In genomic region chr12:116059901-116060300, GRCh38 we compare ENCODE assay signal across 29 cellular contexts.
DNase-seq lines count a peak whose midpoint lies in the region; ATAC-seq, FAIRE-seq and TF ChIP-seq lines count a peak whose summit lies in the region.
"Had no signal": no experiment of that assay in that cellular context is flagged by ENCODE, and none has a peak within 500 bp of the region (broad histone marks: within the 10 kb centered on the region; RNA-seq: fewer than 3 reads in every experiment).

No MANE protein-coding gene starts in this region.

- no peak overlapping the region for H3K4me2 ChIP-seq in HepG2 (ENCODE audit: low read depth, low read length)
- H3K4me2 ChIP-seq: GM23338, smooth muscle cell had no signal

- peak; percentile 4 for DNase-seq in HepG2 (ENCODE audit: low spot score)
- DNase-seq in right lobe of liver, result no peak
- no peak for DNase-seq in naive B cell
- no peak for DNase-seq in AG08396 (ENCODE audit: low spot score)
- DNase-seq in G401 (ENCODE audit: low spot score), result no peak
- DNase-seq: activated effector memory CD4-positive, alpha-beta T cell treated with Interleukin-2 at 50 U/mL for 16 hours; amygdala; CD8-positive, alpha-beta T cell; colonic mucosa; DMS153; effector memory CD4-positive, alpha-beta T cell; foreskin keratinocyte; HFFc6; KBM-7; left ventricle myocardium inferior; MM.1S; naive thymus-derived CD4-positive, alpha-beta T cell; NCI-H1417; NCI-H2081; NCI-H345; stimulated activated CD4-positive, alpha-beta T cell treated with anti-CD3 and anti-CD28 coated beads, Interleukin-2, amount 100 ng/mL, for 48 hours; tibial artery had no signal

- no peak for TF ChIP-seq CTCF in HepG2 (CRISPR knock-in tag; IDR thresholded peaks at IDR 0.05)
- no peak for TF ChIP-seq CTCF in right lobe of liver (IDR thresholded peaks at IDR 0.05)

- FAIRE-seq in HepG2 (lab: Jason Lieb, UNC), result peak; percentile 36
- FAIRE-seq: bronchial epithelial cell had no signal

- H3K27me3 ChIP-seq in HepG2 (ENCODE audit: control insufficient read depth in 1 of 2, insufficient read depth in 2 of 2, low read length in 2 of 2) (no peaks in the 10 kb centered on the region), right lobe of liver (no peaks in the 10 kb centered on the region)
- H3K27me3 ChIP-seq: colonic mucosa, foreskin keratinocyte, tibial artery had no signal

- no peaks in the 10 kb centered on the region for H3K27me3 Mint-ChIP-seq in activated naive CD8-positive, alpha-beta T cell
- no peaks in the 10 kb centered on the region for H3K27me3 Mint-ChIP-seq in naive B cell
- H3K27me3 Mint-ChIP-seq: naive thymus-derived CD4-positive, alpha-beta T cell; stimulated activated memory B cell treated with anti-CD40 and anti-IgM and Interleukin-4, amounts not matched to agents 10 μg/mL and 1 μg/mL and 100 μg/mL, for 72 hours had no signal

- no peak overlapping the region for H3K27ac ChIP-seq in HepG2 (ENCODE audit: extremely low read length, insufficient read depth, low read length)
- H3K27ac ChIP-seq in right lobe of liver, result no peak overlapping the region
- H3K27ac ChIP-seq: colonic mucosa, foreskin keratinocyte, left ventricle myocardium inferior, tibial artery had no signal

- H3K4me1 ChIP-seq in HepG2 (ENCODE audit: insufficient read depth, low read length) (peaks cover 7% of the 10 kb centered on the region), right lobe of liver (no peaks in the 10 kb centered on the region)
- H3K4me1 ChIP-seq: colonic mucosa had no signal

- H3K79me2 ChIP-seq in HepG2 (ENCODE audit: insufficient read depth, low read length), result peaks cover 2% of the 10 kb centered on the region

- intact Hi-C loops in HepG2 (cut with micrococcal nuclease; ENCODE audit: unreplicated experiment), result no loop called here
- intact Hi-C loops in right lobe of liver (cut with DNase I), result no loop called here

- no TSS peak for BruUV-seq in HepG2 (replicated peaks; lab: Mats Ljungman, UMichigan)

- WGBS in HepG2 (ENCODE audit: low lambda C conversion rate), result 57% methylated on average over 4 of the region's 4 CpGs
- WGBS in right lobe of liver (ENCODE audit: insufficient coverage, low coverage, low lambda C conversion rate, missing lambda C conversion rate), result 74% methylated on average over 4 of the region's 4 CpGs

- POLR2A ChIA-PET in HepG2 (lab: Yijun Ruan, JAX), result no interaction called here

- H3K4me3 ChIP-seq in HepG2 (replicated peaks in 1 of 3; ENCODE audit: insufficient read depth in 1 of 3, low read depth in 2 of 3, low read length in 3 of 3) (no peak overlapping the region), right lobe of liver (no peak overlapping the region)
- H3K4me3 ChIP-seq: colonic mucosa, GM23338, left ventricle myocardium inferior, smooth muscle cell, tibial artery had no signal

- CTCF ChIA-PET in HepG2 (lab: Yijun Ruan, JAX; ENCODE audit: low intra/inter-chr PET ratio, low total read pairs), result no interaction called here

- no peak for TF ChIP-seq POLR2A in HepG2 (IDR thresholded peaks at IDR 0.05; ENCODE audit: insufficient read depth in 1 of 2, low read depth in 2 of 2, low read length in 2 of 2)
- TF ChIP-seq POLR2A in right lobe of liver (IDR thresholded peaks at IDR 0.05), result no peak

- peaks cover 65% of the 10 kb centered on the region for H3K4me1 Mint-ChIP-seq in activated naive CD8-positive, alpha-beta T cell (ENCODE audit: low read depth)
- peaks cover 8 to 41% (median 17%) of the 10 kb centered on the region in 3 donors for H3K4me1 Mint-ChIP-seq in naive B cell

- no peak for TF ChIP-seq RAD21 in HepG2 (CRISPR knock-in tag; IDR thresholded peaks at IDR 0.05)

- no peak overlapping the region for H2AFZ ChIP-seq in HepG2 (ENCODE audit: low read length)
- H2AFZ ChIP-seq: GM23338 had no signal

- H3K27ac Mint-ChIP-seq in activated naive CD8-positive, alpha-beta T cell, result peak overlapping the region; percentile 50
- H3K27ac Mint-ChIP-seq in naive B cell, result peak overlapping the region in 4 of 6 donors; percentile 91 to 97 (median 96)
- H3K27ac Mint-ChIP-seq: GM23338 had no signal

- in situ Hi-C loops in HepG2 (cut with HindIII; ENCODE audit: extremely low pct_ligation_motif_present, low pct_unique_long_range_greater_than_20kb), result loop anchor here (10.0 kb wide), 1 partner anchor 175 kb away; no protein-coding TSS in a partner anchor
- in situ Hi-C loops in G401 (cut with HindIII; ENCODE audit: low sequenced_read_pairs), result no loop called here

- H3K36me3 ChIP-seq in HepG2 (replicated peaks in 1 of 2; ENCODE audit: control insufficient read depth in 1 of 2, insufficient read depth in 2 of 2, low read length in 2 of 2) (no peaks in the 10 kb centered on the region), right lobe of liver (no peaks in the 10 kb centered on the region)
- H3K36me3 ChIP-seq: colonic mucosa, left ventricle myocardium inferior, tibial artery had no signal

- no peaks in the 10 kb centered on the region for H3K9me3 Mint-ChIP-seq in activated naive CD8-positive, alpha-beta T cell (ENCODE audit: low read depth)
- H3K9me3 Mint-ChIP-seq in naive B cell, result no peaks in the 10 kb centered on the region
- H3K9me3 Mint-ChIP-seq: CD8-positive, alpha-beta T cell; GM23338; HFFc6; naive thymus-derived CD4-positive, alpha-beta T cell; stimulated activated memory B cell treated with anti-CD40 and anti-IgM and Interleukin-4, amounts not matched to agents 10 μg/mL and 1 μg/mL and 100 μg/mL, for 72 hours had no signal

- peaks cover 8% of the 10 kb centered on the region for H3K36me3 Mint-ChIP-seq in activated naive CD8-positive, alpha-beta T cell
- H3K36me3 Mint-ChIP-seq in naive B cell, result no peaks in the 10 kb centered on the region
- H3K36me3 Mint-ChIP-seq: stimulated activated memory B cell treated with anti-CD40 and anti-IgM and Interleukin-4, amounts not matched to agents 10 μg/mL and 1 μg/mL and 100 μg/mL, for 72 hours had no signal

- no peaks in the 10 kb centered on the region for H3K9me3 ChIP-seq in HepG2 (ENCODE audit: low read length)
- H3K9me3 ChIP-seq in right lobe of liver, result no peaks in the 10 kb centered on the region
- H3K9me3 ChIP-seq: colonic mucosa, left ventricle myocardium inferior, tibial artery had no signal

- ATAC-seq in HepG2 (peak; percentile 78), right lobe of liver (no peak), naive B cell (ENCODE audit: low read depth in 2 of 2) (no peak), GM19455 (IDR thresholded peaks at IDR 0.05; ENCODE audit: unreplicated experiment) (no peak)
- ATAC-seq: GM23338, Right ventricle myocardium inferior had no signal

- no peaks in the 10 kb centered on the region for H4K20me1 ChIP-seq in HepG2 (ENCODE audit: insufficient read depth, low read length)

- H3K9ac ChIP-seq in HepG2 (ENCODE audit: insufficient read depth, low read depth, low read length), result no peak overlapping the region

- no peak overlapping the region for H3K4me3 Mint-ChIP-seq in activated naive CD8-positive, alpha-beta T cell
- H3K4me3 Mint-ChIP-seq in naive B cell, result peak overlapping the region in 4 of 8 donors; percentile 42 to 79 (median 74)
- H3K4me3 Mint-ChIP-seq: GM23338, HFFc6 had no signal

- TF ChIP-seq EP300 in HepG2 (IDR thresholded peaks at IDR 0.05; ENCODE audit: low read depth in 2 of 2, low read length in 2 of 2) (no peak), HepG2 (CRISPR knock-in tag; IDR thresholded peaks at IDR 0.05; ENCODE audit: borderline replicate concordance) (no peak)

TF ChIP-seq in HepG2, 621 proteins besides CTCF, POLR2A, EP300 and RAD21:
- TF ChIP-seq MAX (IDR thresholded peaks at IDR 0.05), result no peak
- TF ChIP-seq, protein P1, sequence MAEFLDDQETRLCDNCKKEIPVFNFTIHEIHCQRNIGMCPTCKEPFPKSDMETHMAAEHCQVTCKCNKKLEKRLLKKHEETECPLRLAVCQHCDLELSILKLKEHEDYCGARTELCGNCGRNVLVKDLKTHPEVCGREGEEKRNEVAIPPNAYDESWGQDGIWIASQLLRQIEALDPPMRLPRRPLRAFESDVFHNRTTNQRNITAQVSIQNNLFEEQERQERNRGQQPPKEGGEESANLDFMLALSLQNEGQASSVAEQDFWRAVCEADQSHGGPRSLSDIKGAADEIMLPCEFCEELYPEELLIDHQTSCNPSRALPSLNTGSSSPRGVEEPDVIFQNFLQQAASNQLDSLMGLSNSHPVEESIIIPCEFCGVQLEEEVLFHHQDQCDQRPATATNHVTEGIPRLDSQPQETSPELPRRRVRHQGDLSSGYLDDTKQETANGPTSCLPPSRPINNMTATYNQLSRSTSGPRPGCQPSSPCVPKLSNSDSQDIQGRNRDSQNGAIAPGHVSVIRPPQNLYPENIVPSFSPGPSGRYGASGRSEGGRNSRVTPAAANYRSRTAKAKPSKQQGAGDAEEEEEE (CRISPR knock-in tag; IDR thresholded peaks at IDR 0.05; ENCODE audit: borderline replicate concordance), result no peak
- TF ChIP-seq GLI4 (CRISPR knock-in tag; IDR thresholded peaks at IDR 0.05; ENCODE audit: borderline replicate concordance), result no peak
- TF ChIP-seq ZNF691 (CRISPR knock-in tag; IDR thresholded peaks at IDR 0.05; ENCODE audit: borderline replicate concordance, low read depth), result no peak
- no peak for TF ChIP-seq ZNF761 (CRISPR knock-in tag; conservative IDR thresholded peaks at IDR 0.05)
- no peak for TF ChIP-seq IRX3 (CRISPR knock-in tag; IDR thresholded peaks at IDR 0.05; ENCODE audit: borderline replicate concordance, low read depth)
